Comparison of ENCODE assay signal across 8 cellular contexts in genomic region chr1:207335695-207336363, GRCh38. TPM values are rescaled to one million over a fixed set of nuclear protein-coding genes. Genes with fewer than 3 reads are reported as not detected.
A peak's percentile ranks its signal among the peaks of the same experiment; 100 is the strongest.
DNase-seq lines count a peak whose midpoint lies in the region; ATAC-seq and TF ChIP-seq lines count a peak whose summit lies in the region.

No MANE protein-coding gene starts in this region.

- peaks cover 14% of the 10 kb centered on the region for H3K27me3 ChIP-seq in A673 (replicated peaks; ENCODE audit: insufficient read depth, low read depth, low read length, poor library complexity)

- no TSS peak for BruUV-seq in A673 (replicated peaks; lab: Mats Ljungman, UMichigan)

- no peaks in the 10 kb centered on the region for H3K9me3 ChIP-seq in A673 (ENCODE audit: low read depth, low read length, poor library complexity, severe bottlenecking)

- H3K27ac ChIP-seq in A673 (ENCODE audit: low read depth, low read length, poor library complexity, severe bottlenecking): no peak overlapping the region

- intact Hi-C loops in A673 (cut with micrococcal nuclease; ENCODE audit: unreplicated experiment): no loop called here

- peak; percentile 11 for DNase-seq in A673 (ENCODE audit: low spot score)
- peak; percentile 100 for DNase-seq in SKM-1 treated with dmso at 0.1 percent for 144 hours (lab: John Stamatoyannopoulos, UW; ENCODE audit: unreplicated experiment)
- peak; percentile 12 for DNase-seq in kidney tubule cell (ENCODE audit: low spot score)
- no peak for DNase-seq in GDM1 (lab: John Stamatoyannopoulos, UW)
- no peak for DNase-seq in retina
- DNase-seq in DMS114 treated with DMSO at 0.1 percent for 48 hours (lab: John Stamatoyannopoulos, UW; ENCODE audit: unreplicated experiment): no peak

- no peak for TF ChIP-seq CTCF in A673 (conservative IDR thresholded peaks at IDR 0.05; ENCODE audit: low read depth, low read length)

- CTCF ChIA-PET in A673 (lab: Charles Lee): no interaction called here

- H3K4me1 ChIP-seq in A673 (ENCODE audit: insufficient read depth, low read length, poor library complexity, severe bottlenecking): no peaks in the 10 kb centered on the region

- POLR2A ChIA-PET in A673 (lab: Charles Lee; ENCODE audit: low non-redundant PET): no interaction called here

- H3K36me3 ChIP-seq in A673 (ENCODE audit: insufficient read depth, low read length, poor library complexity, severe bottlenecking): no peaks in the 10 kb centered on the region

- H3K4me3 ChIP-seq in A673 (ENCODE audit: low read depth, low read length, poor library complexity, severe bottlenecking): no peak overlapping the region

- ATAC-seq in GM18861 (IDR thresholded peaks at IDR 0.05; ENCODE audit: unreplicated experiment) (peak; percentile 47), HG03025 (IDR thresholded peaks at IDR 0.05; ENCODE audit: low FRiP score, unreplicated experiment) (peak; percentile 61)

RNA-seq across cellular contexts. Expression of gene CD55, which starts 14.4 kb away (rescaled TPM):
- 0.57 and 0.71 TPM in 2 replicates for total RNA-seq in A673 (2021)

Comparison
In these comparisons a context has a peak if more than half of its experiments do, and no peak if none do; other contexts are left out.
1. DNase-seq: peak in A673 (single experiment), SKM-1 treated with dmso at 0.1 percent for 144 hours (single experiment) and kidney tubule cell (single experiment); none in GDM1 (single experiment), retina (single experiment) and DMS114 treated with DMSO at 0.1 percent for 48 hours (single experiment).